In the genomic region with DNA sequence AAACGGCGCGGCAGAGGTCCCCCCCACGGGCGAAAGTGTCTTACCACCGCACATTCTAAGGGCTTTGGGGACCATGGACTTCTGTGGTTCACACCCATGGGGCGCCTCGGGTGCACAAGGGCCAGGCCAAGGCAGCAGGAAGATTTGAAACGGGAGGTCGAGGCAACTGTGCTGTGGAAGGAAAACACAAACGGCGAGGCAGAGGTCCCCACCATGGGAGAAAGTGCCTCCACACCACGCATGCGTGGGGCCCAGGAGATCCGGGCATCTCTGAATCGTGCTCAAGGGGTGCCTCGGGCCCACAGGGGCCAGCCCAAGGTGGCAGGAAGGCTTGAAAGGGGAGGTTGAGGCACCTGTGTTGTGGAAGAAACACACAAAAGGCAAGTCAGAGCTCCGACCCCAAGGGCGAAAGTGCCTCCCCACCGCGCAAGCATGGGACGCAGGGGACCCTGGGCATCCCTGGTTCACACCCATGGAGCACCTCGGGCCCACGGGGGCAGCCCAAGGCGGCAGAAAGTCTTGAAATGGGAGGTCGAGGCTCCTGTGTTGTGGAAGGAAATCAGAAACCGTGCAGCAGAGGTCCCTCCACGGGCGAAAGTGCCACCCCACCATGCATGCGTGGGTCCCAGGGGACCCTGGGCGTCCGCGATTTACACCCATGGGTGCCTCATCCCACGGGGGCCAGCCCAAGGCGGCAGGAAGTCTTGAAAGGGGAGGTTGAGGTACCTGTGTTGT, we compare ENCODE assay signal across 16 cellular contexts.
A peak's percentile ranks its signal among the peaks of the same experiment; 100 is the strongest.
DNase-seq lines count a peak whose midpoint lies in the region; ATAC-seq, FAIRE-seq and TF ChIP-seq lines count a peak whose summit lies in the region.
"Had no signal": no experiment of that assay in that cellular context is flagged by ENCODE, and none has a peak within 500 bp of the region (broad histone marks: within the 10 kb centered on the region; RNA-seq: fewer than 3 reads in every experiment).

No MANE protein-coding gene starts in this region.

- no peaks in the 10 kb centered on the region for H4K20me1 ChIP-seq in HepG2 (ENCODE audit: insufficient read depth, low read length)
- no peaks in the 10 kb centered on the region for H4K20me1 ChIP-seq in osteoblast (ENCODE audit: insufficient read depth, low read length)

- ATAC-seq in right lobe of liver (no peak), HepG2 (no peak), aorta (ENCODE audit: low FRiP score) (no peak)
- ATAC-seq: gastrocnemius medialis, GM12878 had no signal

- DNase-seq in right lobe of liver (peak; percentile 13 to 37 (median 36)), HepG2 (ENCODE audit: low spot score) (no peak), cardiac septum (ENCODE audit: low spot score) (peak; percentile 64), osteoblast (ENCODE audit: insufficient read length, low spot score, missing footprints) (peak; percentile 38), aorta (peak; percentile 37 to 70), ACHN (no peak), NCI-H2227 treated with DMSO at 0.1 percent for 48 hours (lab: John Stamatoyannopoulos, UW) (no peak), DMS114 treated with DMSO at 0.1 percent for 48 hours (lab: John Stamatoyannopoulos, UW; ENCODE audit: unreplicated experiment) (no peak)
- DNase-seq: COR-L47, NCI-H1694, NCI-H526 had no signal

- 50% methylated on average over 23 of the region's 35 CpGs for WGBS in right lobe of liver (ENCODE audit: insufficient coverage, low coverage, low lambda C conversion rate, missing lambda C conversion rate)
- 20% methylated on average over 28 of the region's 35 CpGs for WGBS in HepG2 (ENCODE audit: low lambda C conversion rate)
- 59 to 64% methylated on average over 35 of the region's 35 CpGs for WGBS in aorta, 2 donors

- no peak for TF ChIP-seq POLR2A in right lobe of liver (IDR thresholded peaks at IDR 0.05)
- TF ChIP-seq POLR2A in HepG2 (IDR thresholded peaks at IDR 0.05; ENCODE audit: insufficient read depth in 1 of 2, low read depth in 2 of 2, low read length in 2 of 2), result no peak

- H3K36me3 ChIP-seq in right lobe of liver (no peaks in the 10 kb centered on the region), HepG2 (replicated peaks in 1 of 2; ENCODE audit: control insufficient read depth in 1 of 2, insufficient read depth in 2 of 2, low read length in 2 of 2) (no peaks in the 10 kb centered on the region), osteoblast (ENCODE audit: insufficient read depth, low read length) (no peaks in the 10 kb centered on the region), aorta (ENCODE audit: control insufficient read depth in 1 of 2, insufficient read depth in 2 of 2, low read length in 1 of 2) (no peaks in the 10 kb centered on the region)
- H3K36me3 ChIP-seq: gastrocnemius medialis had no signal

- intact Hi-C loops in right lobe of liver (cut with DNase I), result no loop called here
- intact Hi-C loops in HepG2 (cut with micrococcal nuclease; ENCODE audit: unreplicated experiment), result no loop called here
- intact Hi-C loops in cardiac septum (cut with DNase I), result no loop called here
- intact Hi-C loops in aorta (cut with DNase I), result no loop called here

- H3K27me3 ChIP-seq in right lobe of liver (no peaks in the 10 kb centered on the region), HepG2 (ENCODE audit: control insufficient read depth in 1 of 2, insufficient read depth in 2 of 2, low read length in 2 of 2) (peaks cover 1 to 15% of the 10 kb centered on the region in 2 experiments; a peak in 4 of 5 replicates), osteoblast (ENCODE audit: insufficient read depth, low read length) (no peaks in the 10 kb centered on the region), aorta (ENCODE audit: control insufficient read depth in 1 of 2, insufficient read depth in 2 of 2, low read length in 1 of 2) (no peaks in the 10 kb centered on the region)
- H3K27me3 ChIP-seq: gastrocnemius medialis had no signal

- H3K9me3 ChIP-seq in right lobe of liver (no peaks in the 10 kb centered on the region), HepG2 (ENCODE audit: low read length) (no peaks in the 10 kb centered on the region), osteoblast (ENCODE audit: low read depth, low read length) (no peaks in the 10 kb centered on the region), aorta (ENCODE audit: control insufficient read depth, low read length) (peaks cover 4% of the 10 kb centered on the region)
- H3K9me3 ChIP-seq: gastrocnemius medialis had no signal

- CTCF ChIA-PET in HepG2 (lab: Yijun Ruan, JAX; ENCODE audit: low intra/inter-chr PET ratio, low total read pairs), result no interaction called here

- TF ChIP-seq RAD21 in HepG2 (CRISPR knock-in tag; IDR thresholded peaks at IDR 0.05), result no peak

- H3K4me2 ChIP-seq in HepG2 (ENCODE audit: low read depth, low read length) (no peak overlapping the region), osteoblast (ENCODE audit: insufficient read depth, low read length) (no peak overlapping the region)

- H2AFZ ChIP-seq in HepG2 (ENCODE audit: low read length), result no peak overlapping the region
- no peak overlapping the region for H2AFZ ChIP-seq in osteoblast (ENCODE audit: low read length)

- no peak overlapping the region for H3K27ac ChIP-seq in right lobe of liver
- no peak overlapping the region for H3K27ac ChIP-seq in HepG2 (ENCODE audit: extremely low read length, insufficient read depth, low read length)
- no peak overlapping the region for H3K27ac ChIP-seq in osteoblast (ENCODE audit: low read depth, low read length)
- H3K27ac ChIP-seq in aorta (ENCODE audit: low read depth in 1 of 2, low read length in 2 of 2), result no peak overlapping the region
- H3K27ac ChIP-seq: gastrocnemius medialis had no signal

- BruUV-seq in HepG2 (replicated peaks; lab: Mats Ljungman, UMichigan), result no TSS peak

- FAIRE-seq in HepG2 (lab: Jason Lieb, UNC), result no peak
- FAIRE-seq: endothelial cell of umbilical vein, GM12878, H54, RCC 7860 had no signal

- TF ChIP-seq CTCF in right lobe of liver (IDR thresholded peaks at IDR 0.05) (no peak), HepG2 (CRISPR knock-in tag; IDR thresholded peaks at IDR 0.05) (no peak), osteoblast (IDR thresholded peaks at IDR 0.05; ENCODE audit: extremely low read depth, low read depth, low read length) (no peak)

- in situ Hi-C loops in HepG2 (cut with HindIII; ENCODE audit: extremely low pct_ligation_motif_present, low pct_unique_long_range_greater_than_20kb), result no loop called here
- in situ Hi-C loops in ACHN (cut with HindIII; ENCODE audit: low pct_ligation_motif_present, low pct_unique_long_range_greater_than_20kb, low sequenced_read_pairs), result no loop called here

- H3K79me2 ChIP-seq in HepG2 (ENCODE audit: insufficient read depth, low read length) (no peaks in the 10 kb centered on the region), osteoblast (ENCODE audit: insufficient read depth, low read length) (no peaks in the 10 kb centered on the region)

- POLR2A ChIA-PET in HepG2 (lab: Yijun Ruan, JAX), result no interaction called here

- TF ChIP-seq EP300 in HepG2 (IDR thresholded peaks at IDR 0.05; ENCODE audit: low read depth in 2 of 2, low read length in 2 of 2) (no peak), HepG2 (CRISPR knock-in tag; IDR thresholded peaks at IDR 0.05; ENCODE audit: borderline replicate concordance) (no peak)

- no peak overlapping the region for H3K9ac ChIP-seq in HepG2 (ENCODE audit: insufficient read depth, low read depth, low read length)

- H3K4me1 ChIP-seq in right lobe of liver, result no peaks in the 10 kb centered on the region
- H3K4me1 ChIP-seq in HepG2 (ENCODE audit: insufficient read depth, low read length), result no peaks in the 10 kb centered on the region
- no peaks in the 10 kb centered on the region for H3K4me1 ChIP-seq in osteoblast (ENCODE audit: insufficient read depth, low read length)
- H3K4me1 ChIP-seq in aorta (ENCODE audit: control insufficient read depth in 1 of 2, insufficient read depth in 2 of 2, low read length in 2 of 2), result no peaks in the 10 kb centered on the region
- H3K4me1 ChIP-seq: gastrocnemius medialis had no signal

- H3K4me3 ChIP-seq in right lobe of liver (no peak overlapping the region), HepG2 (replicated peaks in 1 of 3; ENCODE audit: insufficient read depth in 1 of 3, low read depth in 2 of 3, low read length in 3 of 3) (no peak overlapping the region), osteoblast (ENCODE audit: insufficient read depth, low read length) (no peak overlapping the region), aorta (ENCODE audit: low read length in 2 of 2) (no peak overlapping the region)
- H3K4me3 ChIP-seq: gastrocnemius medialis, GM12878 had no signal

TF ChIP-seq in HepG2, 621 proteins besides CTCF, POLR2A, EP300 and RAD21 (continues in another document):
- TF ChIP-seq KMT2A (CRISPR knock-in tag; IDR thresholded peaks at IDR 0.05), result no peak
- no peak for TF ChIP-seq MBNL3 (CRISPR knock-in tag; conservative IDR thresholded peaks at IDR 0.05)
- no peak for TF ChIP-seq RFX1 (IDR thresholded peaks at IDR 0.05)
- no peak for TF ChIP-seq ZNF121 (CRISPR knock-in tag; IDR thresholded peaks at IDR 0.05)
- TF ChIP-seq RORA (CRISPR knock-in tag; IDR thresholded peaks at IDR 0.05), result no peak
- no peak for TF ChIP-seq SYNCRIP (IDR thresholded peaks at IDR 0.05; ENCODE audit: insufficient read depth, low read depth, low read length)
- TF ChIP-seq, protein P1, sequence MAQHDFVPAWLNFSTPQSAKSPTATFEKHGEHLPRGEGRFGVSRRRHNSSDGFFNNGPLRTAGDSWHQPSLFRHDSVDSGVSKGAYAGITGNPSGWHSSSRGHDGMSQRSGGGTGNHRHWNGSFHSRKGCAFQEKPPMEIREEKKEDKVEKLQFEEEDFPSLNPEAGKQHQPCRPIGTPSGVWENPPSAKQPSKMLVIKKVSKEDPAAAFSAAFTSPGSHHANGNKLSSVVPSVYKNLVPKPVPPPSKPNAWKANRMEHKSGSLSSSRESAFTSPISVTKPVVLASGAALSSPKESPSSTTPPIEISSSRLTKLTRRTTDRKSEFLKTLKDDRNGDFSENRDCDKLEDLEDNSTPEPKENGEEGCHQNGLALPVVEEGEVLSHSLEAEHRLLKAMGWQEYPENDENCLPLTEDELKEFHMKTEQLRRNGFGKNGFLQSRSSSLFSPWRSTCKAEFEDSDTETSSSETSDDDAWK (CRISPR knock-in tag; IDR thresholded peaks at IDR 0.05), result no peak
- TF ChIP-seq ZNF747 (CRISPR knock-in tag; IDR thresholded peaks at IDR 0.05; ENCODE audit: borderline replicate concordance), result no peak

Comparison
In these comparisons a context has a peak if more than half of its experiments do, and no peak if none do; other contexts are left out.
1. DNase-seq: peak in right lobe of liver (3 of 3), cardiac septum (single experiment), osteoblast (single experiment) and aorta (2 of 2); none in HepG2 (single experiment), ACHN (single experiment), NCI-H2227 treated with DMSO at 0.1 percent for 48 hours (single experiment) and DMS114 treated with DMSO at 0.1 percent for 48 hours (single experiment).